In the genomic region with DNA sequence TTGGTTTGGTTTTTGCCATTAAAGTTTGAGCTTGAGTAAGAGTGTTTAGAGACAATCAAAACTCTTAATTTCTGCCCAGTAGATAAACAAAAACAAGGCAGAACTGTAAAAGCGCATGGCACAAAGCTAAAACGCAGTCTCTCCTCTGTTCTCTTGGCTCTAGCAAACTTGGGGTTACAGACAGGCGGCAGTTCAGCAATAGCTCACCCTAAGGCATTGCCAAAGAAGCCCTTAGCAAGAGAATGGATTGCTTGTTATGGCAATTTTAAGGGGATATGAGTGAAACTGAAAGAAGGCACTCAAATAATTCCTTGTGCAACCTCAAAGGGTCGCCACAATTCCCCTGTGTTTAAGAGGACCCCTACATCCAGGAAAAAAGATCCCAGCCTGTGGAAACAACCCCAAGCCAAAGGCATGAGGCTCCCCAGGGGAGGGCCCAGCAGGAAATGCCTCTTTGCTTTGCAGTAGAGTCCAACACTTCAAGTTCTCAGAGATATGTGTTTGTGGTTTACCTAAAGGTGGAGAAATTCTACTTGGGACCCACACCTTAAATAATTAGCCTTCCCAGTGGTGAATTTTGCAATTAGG, we compare ENCODE assay signal across 1 cellular context.
A peak's percentile ranks its signal among the peaks of the same experiment; 100 is the strongest.
TF ChIP-seq lines count a peak whose summit lies in the region.

No MANE protein-coding gene starts in this region.

TF ChIP-seq in GM23338, 12 proteins besides CTCF, POLR2A, EP300 and RAD21:
- TF ChIP-seq ZNF462 (CRISPR knock-in tag; IDR thresholded peaks at IDR 0.05): peak; percentile 90
- no peak for TF ChIP-seq JUNB (IDR thresholded peaks at IDR 0.05; ENCODE audit: unreplicated experiment)
